27 cellular contexts compared by ENCODE assay signal in genomic region chr11:83706581-83706980, GRCh38.
"Had no signal": no experiment of that assay in that cellular context is flagged by ENCODE, and none has a peak within 500 bp of the region (broad histone marks: within the 10 kb centered on the region; RNA-seq: fewer than 3 reads in every experiment).

No MANE protein-coding gene starts in this region.

- H3K27me3 ChIP-seq: heart right ventricle, ovary, suprapubic skin, tibial nerve had no signal

- H3K4me1 Mint-ChIP-seq: activated CD4-positive, alpha-beta T cell treated with anti-CD3 and anti-CD28 coated beads for 36 hours; naive thymus-derived CD4-positive, alpha-beta T cell; stimulated activated memory B cell treated with anti-CD40 and anti-IgM and Interleukin-4, amounts not matched to agents 10 μg/mL and 1 μg/mL and 100 μg/mL, for 72 hours; stimulated activated naive CD8-positive, alpha-beta T cell treated with anti-CD3 and anti-CD28 coated beads, Interleukin-15, amount 100 ng/mL, for 72 hours had no signal

- H3K27ac ChIP-seq: coronary artery, heart right ventricle, ovary, prostate gland, suprapubic skin, tibial nerve had no signal

- H3K27me3 Mint-ChIP-seq: activated CD4-positive, alpha-beta T cell treated with anti-CD3 and anti-CD28 coated beads for 36 hours; activated naive CD8-positive, alpha-beta T cell; effector memory CD8-positive, alpha-beta T cell; stimulated activated memory B cell treated with anti-CD40 and anti-IgM and Interleukin-4, amounts not matched to agents 10 μg/mL and 1 μg/mL and 100 μg/mL, for 72 hours; stimulated activated naive CD8-positive, alpha-beta T cell treated with anti-CD3 and anti-CD28 coated beads, Interleukin-15, amount 100 ng/mL, for 72 hours had no signal

- H3K36me3 Mint-ChIP-seq: activated naive CD8-positive, alpha-beta T cell; naive thymus-derived CD4-positive, alpha-beta T cell; stimulated activated memory B cell treated with anti-CD40 and anti-IgM and Interleukin-4, amounts not matched to agents 10 μg/mL and 1 μg/mL and 100 μg/mL, for 72 hours had no signal

- H3K27ac Mint-ChIP-seq: activated CD4-positive, alpha-beta T cell treated with anti-CD3 and anti-CD28 coated beads for 36 hours; activated naive CD8-positive, alpha-beta T cell; effector memory CD8-positive, alpha-beta T cell; naive thymus-derived CD4-positive, alpha-beta T cell; stimulated activated memory B cell treated with anti-CD40 and anti-IgM and Interleukin-4, amounts not matched to agents 10 μg/mL and 1 μg/mL and 100 μg/mL, for 72 hours; stimulated activated naive CD8-positive, alpha-beta T cell treated with anti-CD3 and anti-CD28 coated beads, Interleukin-15, amount 100 ng/mL, for 72 hours; T-helper 2 cell treated with Interferon-gamma antibody and Interleukin-4, amounts not matched to agents 5 μg/mL and 100 μg/mL, for 36 hours had no signal

- ATAC-seq: activated CD4-positive, alpha-beta T cell treated with anti-CD3 and anti-CD28 coated beads for 36 hours; effector memory CD8-positive, alpha-beta T cell; heart right ventricle; naive thymus-derived CD4-positive, alpha-beta T cell; sciatic nerve; stimulated activated memory B cell treated with anti-CD40 and anti-IgM and Interleukin-4, amounts not matched to agents 10 μg/mL and 1 μg/mL and 100 μg/mL, for 72 hours; stimulated activated naive CD8-positive, alpha-beta T cell treated with anti-CD3 and anti-CD28 coated beads, Interleukin-15, amount 100 ng/mL, for 72 hours had no signal

- H3K9me3 Mint-ChIP-seq: effector memory CD8-positive, alpha-beta T cell; naive thymus-derived CD4-positive, alpha-beta T cell; stimulated activated memory B cell treated with anti-CD40 and anti-IgM and Interleukin-4, amounts not matched to agents 10 μg/mL and 1 μg/mL and 100 μg/mL, for 72 hours; stimulated activated naive CD8-positive, alpha-beta T cell treated with anti-CD3 and anti-CD28 coated beads, Interleukin-15, amount 100 ng/mL, for 72 hours; T-helper 2 cell treated with Interferon-gamma antibody and Interleukin-4, amounts not matched to agents 5 μg/mL and 100 μg/mL, for 36 hours had no signal

- H3K4me3 Mint-ChIP-seq: activated CD4-positive, alpha-beta T cell treated with anti-CD3 and anti-CD28 coated beads for 36 hours; activated naive CD8-positive, alpha-beta T cell; effector memory CD8-positive, alpha-beta T cell; naive thymus-derived CD4-positive, alpha-beta T cell; stimulated activated memory B cell treated with anti-CD40 and anti-IgM and Interleukin-4, amounts not matched to agents 10 μg/mL and 1 μg/mL and 100 μg/mL, for 72 hours; stimulated activated naive CD8-positive, alpha-beta T cell treated with anti-CD3 and anti-CD28 coated beads, Interleukin-15, amount 100 ng/mL, for 72 hours; T-helper 2 cell treated with Interferon-gamma antibody and Interleukin-4, amounts not matched to agents 5 μg/mL and 100 μg/mL, for 36 hours had no signal

- H3K4me3 ChIP-seq: coronary artery, heart right ventricle, ovary, prostate gland, suprapubic skin, tibial nerve had no signal

- H3K9me3 ChIP-seq: heart right ventricle, ovary, prostate gland, suprapubic skin, tibial nerve had no signal

- DNase-seq: activated CD4-positive, alpha-beta T cell treated with anti-CD3 and anti-CD28 coated beads for 36 hours; activated CD4-positive, alpha-beta T cell treated with anti-CD3 and anti-CD28 coated beads, Interleukin-2, amount 50 U/mL, for 48 hours; activated CD4-positive, CD25-positive, alpha-beta regulatory T cell; activated CD8-positive, alpha-beta memory T cell treated with anti-CD3 and anti-CD28 coated beads for 24 hours; activated effector memory CD4-positive, alpha-beta T cell treated with Interleukin-2 at 50 U/mL for 16 hours; activated naive CD4-positive, alpha-beta T cell treated with Interleukin-2 at 50 U/mL for 16 hours; anterior cingulate cortex; effector memory CD8-positive, alpha-beta T cell; foreskin melanocyte; heart right ventricle; midbrain; naive thymus-derived CD4-positive, alpha-beta T cell; ovary; retina; small intestine; stimulated activated CD4-positive, alpha-beta T cell treated with anti-CD3 and anti-CD28 coated beads, Interleukin-4, amount 100 ng/mL, for 4 hours; stimulated activated CD8-positive, alpha-beta memory T cell treated with anti-CD3 and anti-CD28 coated beads, Interleukin-4, amount 100 ng/mL, for 48 hours; stimulated activated naive CD8-positive, alpha-beta T cell treated with anti-CD3 and anti-CD28 coated beads, Interleukin-15, amount 100 ng/mL, for 72 hours; T-helper 1 cell had no signal

- H3K36me3 ChIP-seq: heart right ventricle, ovary, prostate gland, suprapubic skin, tibial nerve had no signal

- H3K4me1 ChIP-seq: heart right ventricle, prostate gland, suprapubic skin, tibial nerve had no signal
